8 cellular contexts compared by ENCODE assay signal in genomic region chr19:1261863-1262686, GRCh38. TPM values are rescaled to one million over a fixed set of nuclear protein-coding genes. Genes with fewer than 3 reads are reported as not detected.
DNase-seq lines count a peak whose midpoint lies in the region; ATAC-seq and TF ChIP-seq lines count a peak whose summit lies in the region.

No MANE protein-coding gene starts in this region.

- H3K79me2 ChIP-seq in mammary epithelial cell (ENCODE audit: insufficient read depth, low read length), result peaks cover 17% of the 10 kb centered on the region

- peak overlapping the region; percentile 90 for H3K27ac ChIP-seq in mammary epithelial cell (ENCODE audit: insufficient read depth, low read depth, low read length)
- peak overlapping the region; percentile 93 to 99 for H3K27ac ChIP-seq in left lung
- peak overlapping the region; percentile 85 for H3K27ac ChIP-seq in substantia nigra (ENCODE audit: low read depth, low read length, poor library complexity, severe bottlenecking)

- BruUV-seq in mammary epithelial cell (replicated peaks; lab: Mats Ljungman, UMichigan), result TSS peak; percentile 78

- POLR2A ChIA-PET in HEK293T (lab: Yijun Ruan, JAX), result interaction anchor here (0.7 to 3.2 kb wide), 4 partner anchors 7 to 21 kb away, joined by 3 to 38 read pairs (median 4); partner anchors contain the start of genes ATP5F1D and CIRBP

- WGBS in mammary epithelial cell (ENCODE audit: low coverage, missing lambda C conversion rate), result 5% methylated on average over 13 of the region's 28 CpGs

- intact Hi-C loops in mammary epithelial cell (cut with micrococcal nuclease) (loop anchor here (1.0 kb wide), 1 partner anchor 10 kb away; no protein-coding TSS in a partner anchor), left lung (cut with DNase I) (no loop called here)

- peaks cover 5% of the 10 kb centered on the region for H3K36me3 ChIP-seq in mammary epithelial cell (ENCODE audit: insufficient read depth, low read length)
- H3K36me3 ChIP-seq in left lung, result peaks cover 0 to 18% of the 10 kb centered on the region in 2 donors

- peak overlapping the region; percentile 49 for H2AFZ ChIP-seq in mammary epithelial cell (ENCODE audit: low read depth, low read length)

- ATAC-seq in left lung (peak; percentile 56), HG03139 (IDR thresholded peaks at IDR 0.05; ENCODE audit: unreplicated experiment) (no peak)

- H3K4me1 ChIP-seq in mammary epithelial cell (ENCODE audit: insufficient read depth, low read length) (peaks cover 70% of the 10 kb centered on the region), left lung (peaks cover 59 to 97% of the 10 kb centered on the region in 2 donors)

- peak; percentile 73 for DNase-seq in G401 (ENCODE audit: low spot score)
- peak; percentile 11 for DNase-seq in NCI-H774 (lab: John Stamatoyannopoulos, UW)
- no peak for DNase-seq in mammary epithelial cell
- DNase-seq in left lung, result peak; percentile 89 to 94
- peak in 26 of 49 donors; percentile 7 to 95 (median 50) for DNase-seq in substantia nigra (lab: John Stamatoyannopoulos, UW)
- no peak for DNase-seq in HEK293T (ENCODE audit: extremely low spot score)
- DNase-seq in NCI-H1105 (lab: John Stamatoyannopoulos, UW), result no peak

- CTCF ChIA-PET in mammary epithelial cell (lab: Charles Lee; ENCODE audit: low non-redundant PET), result no interaction called here
- CTCF ChIA-PET in HEK293T (lab: Yijun Ruan, JAX), result interaction anchor here (1.1 kb wide), 1 partner anchor 9 kb away, joined by 6 read pairs; no protein-coding TSS in a partner anchor

- no peak for TF ChIP-seq CTCF in mammary epithelial cell (conservative IDR thresholded peaks at IDR 0.05 in 1 of 2, IDR thresholded peaks at IDR 0.05 in 1 of 2; ENCODE audit: extremely low read depth in 1 of 2, insufficient read depth in 1 of 2, low read depth in 1 of 2, low read length in 2 of 2)
- TF ChIP-seq CTCF in left lung (IDR thresholded peaks at IDR 0.05), result no peak

- H3K4me2 ChIP-seq in mammary epithelial cell (ENCODE audit: insufficient read depth, low read depth, low read length), result peak overlapping the region; percentile 100

- H3K9me3 ChIP-seq in mammary epithelial cell (replicated peaks; ENCODE audit: insufficient read depth, low read length) (no peaks in the 10 kb centered on the region), left lung (no peaks in the 10 kb centered on the region)

- H4K20me1 ChIP-seq in mammary epithelial cell (ENCODE audit: insufficient read depth, low read length), result peaks cover 1% of the 10 kb centered on the region

- H3K4me3 ChIP-seq in mammary epithelial cell (replicated peaks in 1 of 3; ENCODE audit: insufficient read depth in 1 of 3, low read depth in 2 of 3, low read length in 3 of 3) (peak overlapping the region; percentile 76 to 85 (median 79)), left lung (peak overlapping the region; percentile 59 to 68)

- peak overlapping the region; percentile 83 for H3K9ac ChIP-seq in mammary epithelial cell (ENCODE audit: insufficient read depth, low read length)

- H3K27me3 ChIP-seq in mammary epithelial cell (ENCODE audit: insufficient read depth, low read length), result no peaks in the 10 kb centered on the region
- no peaks in the 10 kb centered on the region for H3K27me3 ChIP-seq in left lung

- in situ Hi-C loops in G401 (cut with HindIII; ENCODE audit: low sequenced_read_pairs) (no loop called here), mammary epithelial cell (cut with MboI; ENCODE audit: low sequenced_read_pairs in 2 of 2) (no loop called here)

- dilution Hi-C loops in mammary epithelial cell (cut with HindIII; ENCODE audit: low sequenced_read_pairs), result loop anchor here (10.0 kb wide), 2 partner anchors 107 to 137 kb away; no protein-coding TSS in a partner anchor

TF ChIP-seq in HEK293T, 16 proteins besides CTCF, POLR2A, EP300 and RAD21:
- no peak for TF ChIP-seq ELF4 (IDR thresholded peaks at IDR 0.05)
- no peak for TF ChIP-seq NFRKB (IDR thresholded peaks at IDR 0.05)
- no peak for TF ChIP-seq ARNT (IDR thresholded peaks at IDR 0.05)
- TF ChIP-seq ZNF384 (IDR thresholded peaks at IDR 0.05), result no peak
- TF ChIP-seq BHLHE40 (IDR thresholded peaks at IDR 0.05; ENCODE audit: borderline replicate concordance), result no peak
- TF ChIP-seq, protein P1, sequence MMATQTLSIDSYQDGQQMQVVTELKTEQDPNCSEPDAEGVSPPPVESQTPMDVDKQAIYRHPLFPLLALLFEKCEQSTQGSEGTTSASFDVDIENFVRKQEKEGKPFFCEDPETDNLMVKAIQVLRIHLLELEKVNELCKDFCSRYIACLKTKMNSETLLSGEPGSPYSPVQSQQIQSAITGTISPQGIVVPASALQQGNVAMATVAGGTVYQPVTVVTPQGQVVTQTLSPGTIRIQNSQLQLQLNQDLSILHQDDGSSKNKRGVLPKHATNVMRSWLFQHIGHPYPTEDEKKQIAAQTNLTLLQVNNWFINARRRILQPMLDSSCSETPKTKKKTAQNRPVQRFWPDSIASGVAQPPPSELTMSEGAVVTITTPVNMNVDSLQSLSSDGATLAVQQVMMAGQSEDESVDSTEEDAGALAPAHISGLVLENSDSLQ (IDR thresholded peaks at IDR 0.05), result no peak
- TF ChIP-seq CTBP1 (IDR thresholded peaks at IDR 0.05; ENCODE audit: borderline replicate concordance), result no peak
- TF ChIP-seq L3MBTL2 (conservative IDR thresholded peaks at IDR 0.05), result no peak
- TF ChIP-seq FOXA1 (IDR thresholded peaks at IDR 0.05), result no peak
- no peak for TF ChIP-seq HDGF (IDR thresholded peaks at IDR 0.05; ENCODE audit: borderline replicate concordance)
- no peak for TF ChIP-seq TARDBP (IDR thresholded peaks at IDR 0.05)
- TF ChIP-seq SUZ12 (IDR thresholded peaks at IDR 0.05), result no peak
- TF ChIP-seq FOXM1 (IDR thresholded peaks at IDR 0.05; ENCODE audit: borderline replicate concordance), result no peak
- no peak for TF ChIP-seq SP1 (IDR thresholded peaks at IDR 0.05)
- no peak for TF ChIP-seq FOXK2 (IDR thresholded peaks at IDR 0.05)
- TF ChIP-seq LEF1 (IDR thresholded peaks at IDR 0.05; ENCODE audit: borderline replicate concordance), result no peak
TF ChIP-seq in HEK293T: peak in this region for 0.

RNA-seq across cellular contexts. Expression of gene CIRBP, which starts 7.1 kb away (rescaled TPM):
- total RNA-seq in G401 (2014; rRNA removed; shearing (Covaris generic)), result 196 and 215 TPM in 2 replicates
- 100 to 1,000 TPM; 196 to 221 TPM for total RNA-seq in mammary epithelial cell
- 132 TPM for polyA plus RNA-seq in mammary epithelial cell
- 125 TPM for polyA minus RNA-seq in mammary epithelial cell
- 100 to 1,000 TPM; 220 to 235 TPM for total RNA-seq in left lung

RNA-seq across cellular contexts. Expression of gene FAM174C, which starts 13.3 kb away (rescaled TPM):
- 37.9 and 45.0 TPM in 2 replicates for total RNA-seq in G401 (2014; rRNA removed; shearing (Covaris generic))
- total RNA-seq in mammary epithelial cell, result 10 to 100 TPM; 22.8 to 60.1 TPM
- 53.3 TPM for polyA plus RNA-seq in mammary epithelial cell
- polyA minus RNA-seq in mammary epithelial cell, result 13.1 TPM
- total RNA-seq in left lung, result 10 to 100 TPM; 48.0 to 58.7 TPM

RNA-seq across cellular contexts. Expression of gene MIDN, which starts 13.7 kb away (rescaled TPM):
- total RNA-seq in G401 (2014; rRNA removed; shearing (Covaris generic)), result 14.0 and 17.5 TPM in 2 replicates
- total RNA-seq in mammary epithelial cell (10 to 100 TPM; 17.5 to 73.8 TPM), left lung (100 to 1,000 TPM in 1 of 2 donors, 10 to 100 TPM in 1; 87.4 to 115 TPM)
- polyA plus RNA-seq in mammary epithelial cell, result 19.1 TPM
- polyA minus RNA-seq in mammary epithelial cell, result 26.2 TPM

RNA-seq across cellular contexts. Expression of gene ATP5F1D, which starts 20.5 kb away (rescaled TPM):
- 61.3 and 98.5 TPM in 2 replicates for total RNA-seq in G401 (2014; rRNA removed; shearing (Covaris generic))
- total RNA-seq in mammary epithelial cell (100 to 1,000 TPM in 1 of 2 donors, 10 to 100 TPM in 1; 12.3 to 198 TPM), left lung (100 to 1,000 TPM; 139 to 161 TPM)
- polyA plus RNA-seq in mammary epithelial cell, result 137 TPM
- 24.2 TPM for polyA minus RNA-seq in mammary epithelial cell

RNA-seq across cellular contexts. Expression of gene EFNA2, which starts 23.6 kb away (rescaled TPM):
- total RNA-seq in G401 (2014; rRNA removed; shearing (Covaris generic)), result 0.31 and 1.3 TPM in 2 replicates
- total RNA-seq in mammary epithelial cell, result under 1 TPM in 1 of 2 donors, not detected in 1; 0.33 TPM
- polyA plus RNA-seq in mammary epithelial cell, result not detected
- not detected for polyA minus RNA-seq in mammary epithelial cell
- total RNA-seq in left lung, result under 1 TPM in 1 of 2 donors, not detected in 1; 0.52 TPM

Comparison
In these comparisons a context has a peak if more than half of its experiments do, and no peak if none do; other contexts are left out.
1. DNase-seq: peak in G401 (single experiment), NCI-H774 (single experiment), left lung (2 of 2) and substantia nigra (26 of 49); none in mammary epithelial cell (single experiment), HEK293T (single experiment) and NCI-H1105 (single experiment).
2. Peak in every context shown above with its lines, with median percentiles within 50 percentile points of each other: H3K27ac ChIP-seq.